Comparison of ENCODE assay signal across 8 cellular contexts in the genomic region with DNA sequence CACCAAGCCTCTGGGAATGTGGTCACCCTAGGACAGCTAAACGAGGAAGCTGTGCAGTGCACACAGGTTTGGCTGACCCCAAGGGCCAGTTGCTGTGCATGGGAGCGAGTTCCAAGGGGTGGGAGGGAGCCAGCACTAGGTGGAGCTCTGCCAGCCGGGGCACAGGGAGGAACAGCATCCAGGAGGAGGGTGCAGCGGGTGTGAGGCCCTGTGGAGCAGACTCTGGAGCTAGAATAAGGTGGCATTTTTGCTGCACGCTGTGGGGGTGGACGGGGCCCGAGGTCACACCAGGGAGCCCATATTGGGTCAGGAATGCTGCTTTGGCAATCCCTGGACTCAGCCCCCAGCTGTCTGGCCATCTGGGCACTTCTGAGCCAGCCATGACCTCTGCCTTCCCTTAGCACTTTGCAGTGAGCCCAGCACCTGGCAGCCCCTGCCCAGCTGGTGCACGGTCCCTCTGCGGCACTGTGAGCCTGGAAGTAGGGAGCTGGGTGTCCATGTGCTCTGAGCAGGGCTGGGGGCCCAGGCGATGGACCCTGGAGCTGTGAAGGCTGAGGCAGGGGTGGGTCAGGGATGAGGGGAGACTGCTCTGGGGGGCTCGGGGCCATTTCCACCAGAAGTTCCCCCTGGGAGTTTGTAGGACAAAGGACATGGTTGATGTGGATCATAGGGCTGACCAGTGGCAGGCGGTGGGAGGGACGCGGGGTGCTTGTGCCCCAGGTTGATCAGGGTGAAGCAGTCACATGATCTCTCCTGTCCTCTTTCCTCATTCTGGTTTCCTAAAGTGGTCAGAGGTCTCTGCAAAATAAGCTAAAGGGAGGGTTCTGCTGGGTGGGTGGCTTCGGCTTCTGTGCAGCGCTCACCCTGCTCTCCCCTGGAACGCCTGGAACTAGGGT. TPM values are rescaled to one million over a fixed set of nuclear protein-coding genes. Genes with fewer than 3 reads are reported as not detected.
DNase-seq lines count a peak whose midpoint lies in the region; ATAC-seq and TF ChIP-seq lines count a peak whose summit lies in the region.

No MANE protein-coding gene starts in this region.

- H3K4me1 Mint-ChIP-seq in activated CD4-positive, alpha-beta T cell treated with anti-CD3 and anti-CD28 coated beads for 36 hours = peaks cover 62% of the 10 kb centered on the region

- ATAC-seq in activated CD4-positive, alpha-beta T cell treated with anti-CD3 and anti-CD28 coated beads for 36 hours = no peak
- no peak for ATAC-seq in activated CD4-positive, CD25-positive, alpha-beta regulatory T cell treated with anti-CD3 and anti-CD28 coated beads, Interleukin-2, amount 50 U/mL, for 24 hours

- H3K36me3 Mint-ChIP-seq in activated CD4-positive, alpha-beta T cell treated with anti-CD3 and anti-CD28 coated beads for 36 hours (ENCODE audit: low read depth) = peaks cover 14% of the 10 kb centered on the region

- H3K36me3 ChIP-seq in brain microvascular endothelial cell (replicated peaks) (no peaks in the 10 kb centered on the region), liver (ENCODE audit: control insufficient read depth in 4 of 4, insufficient read depth in 3 of 4, low read depth in 1 of 4, low read length in 3 of 4) (peaks cover 0 to 4% (median 0%) of the 10 kb centered on the region in 4 donors), thymus (ENCODE audit: control insufficient read depth, insufficient read depth) (no peaks in the 10 kb centered on the region)

- 26% methylated on average over 17 of the region's 17 CpGs for WGBS in liver
- WGBS in thymus = 58% methylated on average over 17 of the region's 17 CpGs

- H3K4me3 ChIP-seq in brain microvascular endothelial cell (ENCODE audit: low read depth, low read length) (no peak overlapping the region), liver (ENCODE audit: low read depth in 1 of 3, low read length in 3 of 3) (peak overlapping the region in 1 of 3 donors; percentile 42), thymus (ENCODE audit: low read length) (peak overlapping the region; percentile 53)

- TF ChIP-seq RAD21 in liver (IDR thresholded peaks at IDR 0.05) = peak in 1 of 2 donors; percentile 30

- DNase-seq in activated CD4-positive, alpha-beta T cell treated with anti-CD3 and anti-CD28 coated beads for 36 hours = no peak
- no peak for DNase-seq in activated CD4-positive, alpha-beta T cell treated with anti-CD3 and anti-CD28 coated beads for 48 hours
- DNase-seq in NCI-H226 = peak; percentile 28
- no peak for DNase-seq in brain microvascular endothelial cell
- no peak for DNase-seq in DMS153 (lab: John Stamatoyannopoulos, UW)

- peak overlapping the region; percentile 78 for H3K4me3 Mint-ChIP-seq in activated CD4-positive, alpha-beta T cell treated with anti-CD3 and anti-CD28 coated beads for 36 hours

- no peaks in the 10 kb centered on the region for H3K9me3 Mint-ChIP-seq in activated CD4-positive, alpha-beta T cell treated with anti-CD3 and anti-CD28 coated beads for 36 hours (ENCODE audit: low read depth)

- POLR2A ChIA-PET in activated CD4-positive, alpha-beta T cell treated with anti-CD3 and anti-CD28 coated beads for 36 hours (lab: Charles Lee) = interaction anchor here (0.8 to 1.9 kb wide), 2 partner anchors 8 to 330 kb away, joined by 4 to 13 read pairs; no protein-coding TSS in a partner anchor

- H3K9ac ChIP-seq in liver (ENCODE audit: low read depth in 1 of 2, low read length in 2 of 2) = peak overlapping the region; percentile 57 to 81

- peaks cover 26 to 62% (median 48%) of the 10 kb centered on the region in 4 donors for H3K4me1 ChIP-seq in liver (ENCODE audit: control insufficient read depth in 4 of 4, insufficient read depth in 4 of 4, low read length in 3 of 4)
- H3K4me1 ChIP-seq in thymus (ENCODE audit: control insufficient read depth, insufficient read depth, low read length) = peaks cover 10% of the 10 kb centered on the region

- CTCF ChIA-PET in activated CD4-positive, alpha-beta T cell treated with anti-CD3 and anti-CD28 coated beads for 36 hours (lab: Charles Lee) = interaction anchor here (0.5 to 1.6 kb wide), 6 partner anchors 8 to 212 kb away, joined by 3 to 5 read pairs (median 4); no protein-coding TSS in a partner anchor

- H3K9me3 ChIP-seq in liver (ENCODE audit: control insufficient read depth in 4 of 4, low read length in 3 of 4) = no peaks in the 10 kb centered on the region
- H3K9me3 ChIP-seq in thymus (ENCODE audit: control insufficient read depth) = no peaks in the 10 kb centered on the region

- no peaks in the 10 kb centered on the region for H3K27me3 Mint-ChIP-seq in activated CD4-positive, alpha-beta T cell treated with anti-CD3 and anti-CD28 coated beads for 36 hours

- peak overlapping the region; percentile 78 for H3K27ac ChIP-seq in brain microvascular endothelial cell
- peak overlapping the region; percentile 99 for H3K27ac ChIP-seq in liver (ENCODE audit: low read depth in 1 of 2, low read length in 2 of 2)
- peak overlapping the region; percentile 64 for H3K27ac ChIP-seq in thymus (ENCODE audit: low read depth)

- H3K27me3 ChIP-seq in brain microvascular endothelial cell (replicated peaks) (no peaks in the 10 kb centered on the region), liver (ENCODE audit: control insufficient read depth in 4 of 4, insufficient read depth in 4 of 4, low read length in 3 of 4) (no peaks in the 10 kb centered on the region), thymus (ENCODE audit: control insufficient read depth, insufficient read depth) (peaks cover 9% of the 10 kb centered on the region)

- peak overlapping the region; percentile 92 for H3K27ac Mint-ChIP-seq in activated CD4-positive, alpha-beta T cell treated with anti-CD3 and anti-CD28 coated beads for 36 hours

- TF ChIP-seq CTCF in brain microvascular endothelial cell (IDR thresholded peaks at IDR 0.05; ENCODE audit: low read depth, low read length, missing control alignments) (peak; percentile 46), liver (IDR thresholded peaks at IDR 0.05; ENCODE audit: low read depth, low read length, missing input control) (no peak)

- in situ Hi-C loops in brain microvascular endothelial cell (cut with HindIII; ENCODE audit: low pct_ligation_motif_present, low sequenced_read_pairs) = no loop called here

- intact Hi-C loops in activated CD4-positive, alpha-beta T cell treated with anti-CD3 and anti-CD28 coated beads for 36 hours (cut with DNase I, micrococcal nuclease) = loop anchor here (1.0 to 5.0 kb wide), 7 partner anchors 9 to 1326 kb away; a partner anchor contains a TSS

TF ChIP-seq in liver, 16 proteins besides CTCF, POLR2A, EP300 and RAD21 (continues in another document):
- TF ChIP-seq NR2F2 (IDR thresholded peaks at IDR 0.05) (peak; percentile 21), TAF1 (conservative IDR thresholded peaks at IDR 0.05) (no peak), GABPA (IDR thresholded peaks at IDR 0.05 in 1 of 2, conservative IDR thresholded peaks at IDR 0.05 in 1 of 2) (no peak), FOXA2 (IDR thresholded peaks at IDR 0.05) (no peak)
- TF ChIP-seq, protein P1, sequence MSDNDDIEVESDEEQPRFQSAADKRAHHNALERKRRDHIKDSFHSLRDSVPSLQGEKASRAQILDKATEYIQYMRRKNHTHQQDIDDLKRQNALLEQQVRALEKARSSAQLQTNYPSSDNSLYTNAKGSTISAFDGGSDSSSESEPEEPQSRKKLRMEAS (IDR thresholded peaks at IDR 0.05) = peak; percentile 83
- TF ChIP-seq, protein P2, sequence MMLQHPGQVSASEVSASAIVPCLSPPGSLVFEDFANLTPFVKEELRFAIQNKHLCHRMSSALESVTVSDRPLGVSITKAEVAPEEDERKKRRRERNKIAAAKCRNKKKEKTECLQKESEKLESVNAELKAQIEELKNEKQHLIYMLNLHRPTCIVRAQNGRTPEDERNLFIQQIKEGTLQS (IDR thresholded peaks at IDR 0.05) = no peak
- TF ChIP-seq, protein P3, sequence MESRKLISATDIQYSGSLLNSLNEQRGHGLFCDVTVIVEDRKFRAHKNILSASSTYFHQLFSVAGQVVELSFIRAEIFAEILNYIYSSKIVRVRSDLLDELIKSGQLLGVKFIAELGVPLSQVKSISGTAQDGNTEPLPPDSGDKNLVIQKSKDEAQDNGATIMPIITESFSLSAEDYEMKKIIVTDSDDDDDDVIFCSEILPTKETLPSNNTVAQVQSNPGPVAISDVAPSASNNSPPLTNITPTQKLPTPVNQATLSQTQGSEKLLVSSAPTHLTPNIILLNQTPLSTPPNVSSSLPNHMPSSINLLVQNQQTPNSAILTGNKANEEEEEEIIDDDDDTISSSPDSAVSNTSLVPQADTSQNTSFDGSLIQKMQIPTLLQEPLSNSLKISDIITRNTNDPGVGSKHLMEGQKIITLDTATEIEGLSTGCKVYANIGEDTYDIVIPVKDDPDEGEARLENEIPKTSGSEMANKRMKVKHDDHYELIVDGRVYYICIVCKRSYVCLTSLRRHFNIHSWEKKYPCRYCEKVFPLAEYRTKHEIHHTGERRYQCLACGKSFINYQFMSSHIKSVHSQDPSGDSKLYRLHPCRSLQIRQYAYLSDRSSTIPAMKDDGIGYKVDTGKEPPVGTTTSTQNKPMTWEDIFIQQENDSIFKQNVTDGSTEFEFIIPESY (IDR thresholded peaks at IDR 0.05) = no peak

RNA-seq across cellular contexts. Expression of a gene that starts 8.9 kb away (rescaled TPM):
- 100 to 1,000 TPM in 1 of 2 experiments, 10 to 100 TPM in 1; 96.9 to 117 TPM for total RNA-seq in activated CD4-positive, alpha-beta T cell treated with anti-CD3 and anti-CD28 coated beads for 36 hours
- 100 to 1,000 TPM in 1 of 2 donors, 10 to 100 TPM in 1; 20.5 to 104 TPM for total RNA-seq in liver
- 10 to 100 TPM; 34.7 to 35.0 TPM for polyA plus RNA-seq in liver
- 59.0 TPM for polyA plus RNA-seq in thymus

RNA-seq across cellular contexts. Expression of a gene that starts 48.3 kb away (rescaled TPM):
- total RNA-seq in activated CD4-positive, alpha-beta T cell treated with anti-CD3 and anti-CD28 coated beads for 36 hours = 10 to 100 TPM; 29.9 to 30.9 TPM
- total RNA-seq in liver = 1 to 10 TPM; 3.8 to 7.7 TPM
- 10 to 100 TPM; 59.8 to 62.4 TPM for polyA plus RNA-seq in liver
- polyA plus RNA-seq in thymus = 198 TPM
